Comparison of ENCODE assay signal across 20 cellular contexts in the genomic region with DNA sequence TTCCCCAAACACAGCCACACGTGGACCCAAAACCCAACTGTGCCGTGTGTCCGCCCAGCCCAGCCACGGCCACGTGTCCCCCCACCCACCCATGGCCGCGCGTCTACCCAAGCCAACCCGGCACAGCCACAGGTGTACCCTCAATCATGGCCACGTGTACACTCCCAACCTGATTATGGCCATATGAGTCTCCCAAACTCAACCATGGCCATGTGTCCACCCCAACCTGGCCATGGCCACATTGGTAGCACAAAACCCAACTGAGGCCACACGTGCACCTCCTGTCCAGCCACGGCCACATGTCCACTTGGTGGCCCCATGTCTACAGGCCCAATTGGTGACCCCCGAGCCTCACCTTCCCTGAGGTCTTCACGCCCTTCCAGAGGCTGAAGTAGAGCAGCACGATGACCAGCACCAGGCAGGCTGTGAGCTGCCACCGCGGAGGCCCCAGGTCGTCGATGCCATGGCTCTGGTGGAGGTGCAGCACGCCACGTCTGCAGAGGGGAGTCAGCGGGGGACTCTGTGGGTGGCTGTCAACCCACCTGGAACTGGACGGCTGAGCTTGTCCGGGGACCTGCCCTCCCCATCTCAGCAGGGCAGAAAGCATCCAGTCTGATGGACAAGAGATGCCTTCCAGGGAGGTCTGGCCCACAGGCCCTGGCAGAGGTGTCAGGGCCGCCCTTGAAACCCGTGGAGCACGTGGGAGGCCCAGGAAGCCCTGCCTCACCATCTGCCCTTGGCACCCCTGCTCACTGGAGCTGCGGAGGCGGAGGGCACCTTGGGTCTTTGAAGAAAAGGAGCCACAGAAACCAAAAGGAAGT. TPM values are rescaled to one million over a fixed set of nuclear protein-coding genes. Genes with fewer than 3 reads are reported as not detected.
DNase-seq lines count a peak whose midpoint lies in the region; ATAC-seq, FAIRE-seq and TF ChIP-seq lines count a peak whose summit lies in the region.
"Had no signal": no experiment of that assay in that cellular context is flagged by ENCODE, and none has a peak within 500 bp of the region (broad histone marks: within the 10 kb centered on the region; RNA-seq: fewer than 3 reads in every experiment).

No MANE protein-coding gene starts in this region.

- ATAC-seq in Right ventricle myocardium superior (ENCODE audit: poor library complexity): no peak
- ATAC-seq in aorta (ENCODE audit: low FRiP score): no peak

- TF ChIP-seq CTCF in right atrium auricular region (IDR thresholded peaks at IDR 0.05): no peak
- no peak for TF ChIP-seq CTCF in kidney (IDR thresholded peaks at IDR 0.05; ENCODE audit: borderline replicate concordance, extremely low read depth, insufficient read depth)

- no peak overlapping the region for H2BK12ac ChIP-seq in neuronal stem cell (ENCODE audit: low read length)

- H4K91ac ChIP-seq in neuronal stem cell (ENCODE audit: low read depth, low read length, poor library complexity): no peak overlapping the region

- no peak overlapping the region for H3K4ac ChIP-seq in neuronal stem cell (ENCODE audit: low read length)

- H3K27me3 ChIP-seq in right atrium auricular region: no peaks in the 10 kb centered on the region
- peaks cover 0 to 5% (median 0%) of the 10 kb centered on the region in 3 experiments for H3K27me3 ChIP-seq in neuronal stem cell (ENCODE audit: control insufficient read depth in 3 of 3, insufficient read depth in 3 of 3, low read depth in 1 of 3, low read length in 3 of 3)
- no peaks in the 10 kb centered on the region for H3K27me3 ChIP-seq in aorta (ENCODE audit: control insufficient read depth in 1 of 2, insufficient read depth in 2 of 2, low read length in 1 of 2)

- peaks cover 0 to 4% of the 10 kb centered on the region in 2 donors for H3K4me1 ChIP-seq in right atrium auricular region
- H3K4me1 ChIP-seq in kidney (ENCODE audit: control insufficient read depth in 1 of 2, insufficient read depth in 1 of 2, low read depth in 1 of 2, low read length in 2 of 2): no peaks in the 10 kb centered on the region
- H3K4me1 ChIP-seq in neuronal stem cell (ENCODE audit: control insufficient read depth in 2 of 2, insufficient read depth in 1 of 2, low read depth in 1 of 2, low read length in 2 of 2): no peaks in the 10 kb centered on the region
- H3K4me1 ChIP-seq in aorta (ENCODE audit: control insufficient read depth in 1 of 2, insufficient read depth in 2 of 2, low read length in 2 of 2): no peaks in the 10 kb centered on the region
- H3K4me1 ChIP-seq: HAP-1 had no signal

- H3K27ac ChIP-seq in right atrium auricular region (no peak overlapping the region), kidney (ENCODE audit: low read depth in 2 of 2, low read length in 2 of 2) (no peak overlapping the region), neuronal stem cell (replicated peaks; ENCODE audit: low read length) (no peak overlapping the region), aorta (ENCODE audit: low read depth in 1 of 2, low read length in 2 of 2) (no peak overlapping the region)

- H3K4me3 ChIP-seq in right atrium auricular region (no peak overlapping the region), kidney (ENCODE audit: low read length in 2 of 2) (no peak overlapping the region), neuronal stem cell (ENCODE audit: low read length in 2 of 2) (peak overlapping the region in 1 of 2 donors; percentile 65), aorta (ENCODE audit: low read length in 2 of 2) (no peak overlapping the region)
- H3K4me3 ChIP-seq: HAP-1 had no signal

- H3K9ac ChIP-seq in kidney (ENCODE audit: low read length in 2 of 2) (no peak overlapping the region), neuronal stem cell (ENCODE audit: low read depth, low read length, poor library complexity) (peak overlapping the region; percentile 12)

- no peak overlapping the region for H2BK15ac ChIP-seq in neuronal stem cell (ENCODE audit: low read length)

- no peak overlapping the region for H4K8ac ChIP-seq in neuronal stem cell (ENCODE audit: low read depth, low read length)

- no CpG with 5 or more reads among the region's 29 CpGs for whole genome bisulfite sequencing in neuronal stem cell (ENCODE audit: extremely low coverage in 2 of 2, insufficient read length in 2 of 2, insufficient replicate concordance in 1 of 2), 2 donors
- WGBS in aorta, 2 donors: 88 to 90% methylated on average over 29 of the region's 29 CpGs

- no peak overlapping the region for H2BK120ac ChIP-seq in neuronal stem cell (ENCODE audit: low read depth, low read length)

- H3K9me3 ChIP-seq in right atrium auricular region (peaks cover 0 to under 1% of the 10 kb centered on the region in 2 donors), kidney (ENCODE audit: control insufficient read depth in 1 of 2, low read length in 2 of 2) (peaks cover 0 to 3% of the 10 kb centered on the region in 2 donors), neuronal stem cell (replicated peaks in 1 of 2; ENCODE audit: control insufficient read depth in 2 of 2, insufficient read depth in 1 of 2, low read depth in 1 of 2, low read length in 2 of 2) (peaks cover 0 to 6% of the 10 kb centered on the region in 2 donors), aorta (ENCODE audit: control insufficient read depth, low read length) (peaks cover 1% of the 10 kb centered on the region)
- H3K9me3 ChIP-seq: HAP-1 had no signal

- peak overlapping the region; percentile 2 for H3K14ac ChIP-seq in neuronal stem cell (ENCODE audit: low read length)

- no peaks in the 10 kb centered on the region for H3K36me3 ChIP-seq in right atrium auricular region
- H3K36me3 ChIP-seq in kidney (ENCODE audit: control insufficient read depth in 1 of 2, insufficient read depth in 2 of 2, low read length in 2 of 2): no peaks in the 10 kb centered on the region
- no peaks in the 10 kb centered on the region for H3K36me3 ChIP-seq in neuronal stem cell (replicated peaks in 1 of 2; ENCODE audit: control insufficient read depth in 2 of 2, insufficient read depth in 2 of 2, low read length in 2 of 2)
- H3K36me3 ChIP-seq in aorta (ENCODE audit: control insufficient read depth in 1 of 2, insufficient read depth in 2 of 2, low read length in 1 of 2): no peaks in the 10 kb centered on the region
- H3K36me3 ChIP-seq: HAP-1 had no signal

- H3K18ac ChIP-seq in neuronal stem cell (ENCODE audit: low read length): peak overlapping the region; percentile 19

- intact Hi-C loops in Right ventricle myocardium superior (cut with DNase I): no loop called here
- intact Hi-C loops in kidney (cut with DNase I): no loop called here
- intact Hi-C loops in aorta (cut with DNase I): no loop called here

- DNase-seq in Right ventricle myocardium superior: peak; percentile 26
- DNase-seq in right atrium auricular region (ENCODE audit: low spot score): no peak
- DNase-seq in kidney: peak; percentile 70
- DNase-seq in neuronal stem cell (ENCODE audit: low spot score): no peak
- DNase-seq in aorta: peak; percentile 15 to 52
- DNase-seq in NK-92 (lab: John Stamatoyannopoulos, UW; ENCODE audit: unreplicated experiment): no peak
- no peak for DNase-seq in NOMO-1 treated with DMSO at 0.1 percent for 48 hours (lab: John Stamatoyannopoulos, UW; ENCODE audit: unreplicated experiment)
- DNase-seq in NAMALWA (ENCODE audit: low spot score): no peak
- DNase-seq: C1 segment of cervical spinal cord; DND-41; NCI-H1417; NCI-H187 treated with DMSO at 0.1 percent for 48 hours; NCI-H69; NK-92 treated with Interleukin-12 subunit alpha and Interleukin-12 subunit beta, amount 100 ng/mL, for 24 hours; OCI-M1; RPMI8226 had no signal

- H2AFZ ChIP-seq in neuronal stem cell (ENCODE audit: low read length): no peak overlapping the region

- H3K79me1 ChIP-seq in neuronal stem cell (ENCODE audit: low read depth, low read length): no peaks in the 10 kb centered on the region

- no peak overlapping the region for H3K4me2 ChIP-seq in neuronal stem cell (ENCODE audit: insufficient read depth, low read length, poor library complexity, severe bottlenecking)

- peak overlapping the region; percentile 43 for H3K23ac ChIP-seq in neuronal stem cell (ENCODE audit: low read depth, low read length, poor library complexity)

- no peak for FAIRE-seq in kidney (lab: Jason Lieb, UNC)
- FAIRE-seq: A204.1, G401.6 had no signal

- H2BK5ac ChIP-seq in neuronal stem cell (ENCODE audit: low read length): peak overlapping the region; percentile 39

- no peak overlapping the region for H2AK5ac ChIP-seq in neuronal stem cell (ENCODE audit: low read depth, low read length)

RNA-seq across cellular contexts. Expression of a gene that starts 23.5 kb away (rescaled TPM):
- total RNA-seq in Right ventricle myocardium superior (not detected), right atrium auricular region (under 1 TPM in 1 of 2 donors, not detected in 1; 0.16 TPM), kidney (0.54 TPM), aorta (under 1 TPM; 0.23 to 0.30 TPM)
- polyA plus RNA-seq in kidney (ENCODE audit: insufficient read depth, low read depth, low replicate concordance) (0.09 TPM), aorta (under 1 TPM in 1 of 2 donors, not detected in 1; 0.56 TPM)
- polyA plus RNA-seq in neuronal stem cell (2013, experiment 1 of 2): 0.26 TPM
- polyA plus RNA-seq in neuronal stem cell (2013, experiment 2 of 2): 0.15 TPM
- total RNA-seq: HT1080 had no signal

Comparison
In these comparisons a context has a peak if more than half of its experiments do, and no peak if none do; other contexts are left out.
1. DNase-seq: peak in Right ventricle myocardium superior (single experiment), kidney (single experiment) and aorta (2 of 2); none in right atrium auricular region (single experiment), neuronal stem cell (single experiment), NK-92 (single experiment), NOMO-1 treated with DMSO at 0.1 percent for 48 hours (single experiment) and NAMALWA (single experiment).